ENCODE assay signal across 8 cellular contexts in genomic region chr6:44224154-44224977, GRCh38. TPM values are rescaled to one million over a fixed set of nuclear protein-coding genes. Genes with fewer than 3 reads are reported as not detected.
DNase-seq lines count a peak whose midpoint lies in the region; ATAC-seq, FAIRE-seq and TF ChIP-seq lines count a peak whose summit lies in the region.

No MANE protein-coding gene starts in this region.

- peak overlapping the region; percentile 66 for H3K4me3 Mint-ChIP-seq in mesothelial cell of epicardium

- TF ChIP-seq CTCF in C4-2B (conservative IDR thresholded peaks at IDR 0.05) (no peak), bronchial epithelial cell (IDR thresholded peaks at IDR 0.05; ENCODE audit: insufficient read depth, low read length, severe bottlenecking) (no peak), mesothelial cell of epicardium (IDR thresholded peaks at IDR 0.05; ENCODE audit: unreplicated experiment) (no peak)

- no peaks in the 10 kb centered on the region for H3K9me3 Mint-ChIP-seq in mesothelial cell of epicardium

- H3K27ac ChIP-seq in C4-2B: peak overlapping the region; percentile 75

- no peaks in the 10 kb centered on the region for H3K27me3 ChIP-seq in bronchial epithelial cell (ENCODE audit: control insufficient read depth, insufficient read depth, low read length)

- no peak for FAIRE-seq in bronchial epithelial cell (lab: Jason Lieb, UNC)

- peak; percentile 10 for ATAC-seq in GM19351 (IDR thresholded peaks at IDR 0.05; ENCODE audit: unreplicated experiment)

- no peaks in the 10 kb centered on the region for H3K36me3 ChIP-seq in bronchial epithelial cell (ENCODE audit: control insufficient read depth, insufficient read depth, low read length)

- H3K4me1 Mint-ChIP-seq in mesothelial cell of epicardium: peaks cover 59% of the 10 kb centered on the region

- no peaks in the 10 kb centered on the region for H3K36me3 Mint-ChIP-seq in mesothelial cell of epicardium

- peaks cover 20% of the 10 kb centered on the region for H3K27me3 Mint-ChIP-seq in mesothelial cell of epicardium (ENCODE audit: low read depth)

- H3K4me3 ChIP-seq in bronchial epithelial cell (ENCODE audit: low read depth, low read length): peak overlapping the region; percentile 52

- DNase-seq in NCI-H82 treated with DMSO at 0.1 percent for 48 hours (lab: John Stamatoyannopoulos, UW; ENCODE audit: unreplicated experiment): peak; percentile 27
- peak; percentile 54 for DNase-seq in bronchial epithelial cell (ENCODE audit: low read depth)
- no peak for DNase-seq in mesothelial cell of epicardium (ENCODE audit: low spot score in 2 of 2, unreplicated experiment in 2 of 2)
- DNase-seq in GOT3 (lab: John Stamatoyannopoulos, UW): no peak
- no peak for DNase-seq in activated effector memory CD4-positive, alpha-beta T cell treated with Interleukin-2 at 50 U/mL for 16 hours
- DNase-seq in NCI-H2171 (lab: John Stamatoyannopoulos, UW): no peak

- H3K27ac Mint-ChIP-seq in mesothelial cell of epicardium: no peak overlapping the region

RNA-seq across cellular contexts. Expression of gene SLC29A1, which starts 1.0 kb away (rescaled TPM):
- 1.2 and 1.8 TPM in 2 replicates for total RNA-seq in bronchial epithelial cell
- 13.2 to 13.9 TPM (median 13.9 TPM) in 3 replicates for total RNA-seq in mesothelial cell of epicardium

RNA-seq across cellular contexts. Expression of gene MYMX, which starts 7.6 kb away (rescaled TPM):
- total RNA-seq in bronchial epithelial cell (not detected in 2 replicates), mesothelial cell of epicardium (not detected in 3 replicates)

RNA-seq across cellular contexts. Expression of gene HSP90AB1, which starts 22.5 kb away (rescaled TPM):
- total RNA-seq in bronchial epithelial cell (200 and 396 TPM in 2 replicates), mesothelial cell of epicardium (992 to 1,038 TPM (median 1,015 TPM) in 3 replicates)

RNA-seq across cellular contexts. Expression of gene SLC35B2, which starts 33.0 kb away (rescaled TPM):
- total RNA-seq in bronchial epithelial cell (50.4 and 52.9 TPM in 2 replicates), mesothelial cell of epicardium (33.4 to 38.2 TPM (median 37.1 TPM) in 3 replicates)

RNA-seq across cellular contexts. Expression of gene NFKBIE, which starts 41.0 kb away (rescaled TPM):
- total RNA-seq in bronchial epithelial cell (3.3 and 5.3 TPM in 2 replicates), mesothelial cell of epicardium (8.9 to 9.7 TPM (median 9.2 TPM) in 3 replicates)

Comparison
In these comparisons a context has a peak if more than half of its experiments do, and no peak if none do; other contexts are left out.
1. DNase-seq: peak in NCI-H82 treated with DMSO at 0.1 percent for 48 hours (single experiment) and bronchial epithelial cell (single experiment); none in mesothelial cell of epicardium (0 of 2), GOT3 (single experiment), activated effector memory CD4-positive, alpha-beta T cell treated with Interleukin-2 at 50 U/mL for 16 hours (single experiment) and NCI-H2171 (single experiment).